In genomic region chr7:5430612-5430947, GRCh38 we compare ENCODE assay signal across 1 cellular context.
TF ChIP-seq lines count a peak whose summit lies in the region.

No MANE protein-coding gene starts in this region.

TF ChIP-seq in K562, 482 proteins besides CTCF, POLR2A, EP300 and RAD21:
- TF ChIP-seq BDP1 (IDR thresholded peaks at IDR 0.05; ENCODE audit: insufficient read depth, insufficient read length) (no peak), WHSC1 (IDR thresholded peaks at IDR 0.05; ENCODE audit: low read length) (no peak), SMAD3 (CRISPR knock-in tag; conservative IDR thresholded peaks at IDR 0.05) (no peak), KDM4B (IDR thresholded peaks at IDR 0.05; ENCODE audit: borderline replicate concordance in 2 of 2, low read depth in 1 of 2) (no peak), SIRT6 (IDR thresholded peaks at IDR 0.05; ENCODE audit: low read depth, low read length) (no peak), NFYB (IDR thresholded peaks at IDR 0.05; ENCODE audit: extremely low read depth, insufficient read length) (no peak), ZNF124 (CRISPR knock-in tag; IDR thresholded peaks at IDR 0.05) (no peak), GATAD2A (IDR thresholded peaks at IDR 0.05) (no peak), MYNN (IDR thresholded peaks at IDR 0.05) (no peak), MYNN (CRISPR knock-in tag; IDR thresholded peaks at IDR 0.05) (no peak), SNIP1 (IDR thresholded peaks at IDR 0.05; ENCODE audit: low read depth) (no peak), HNRNPH1 (optimal IDR thresholded peaks at IDR 0.05; ENCODE audit: low read depth, low read length) (no peak), CHCHD3 (CRISPR knock-in tag; IDR thresholded peaks at IDR 0.05) (no peak), ARID4B (CRISPR knock-in tag; IDR thresholded peaks at IDR 0.05) (0 out of 2 replicates have a peak, but pooled peaks have one; percentile 9), YBX1 (IDR thresholded peaks at IDR 0.05) (no peak), NR2C1 (IDR thresholded peaks at IDR 0.05) (0 out of 2 replicates have a peak, but pooled peaks have one; percentile 24), NR2C1 (tag; IDR thresholded peaks at IDR 0.05) (no peak), ZNF324 (CRISPR knock-in tag; IDR thresholded peaks at IDR 0.05) (no peak), CHD4 (IDR thresholded peaks at IDR 0.05; ENCODE audit: insufficient read depth, insufficient replicate concordance, low read depth, low read length, poor library complexity, severe bottlenecking) (peak; percentile 3)
